ENCODE assay signal across 1 cellular context in genomic region chr6:56806368-56806767, GRCh38.
TF ChIP-seq lines count a peak whose summit lies in the region.

No MANE protein-coding gene starts in this region.

TF ChIP-seq in WTC11, 78 proteins besides CTCF, POLR2A, EP300 and RAD21 (continued from another document):
- TF ChIP-seq, protein P1, sequence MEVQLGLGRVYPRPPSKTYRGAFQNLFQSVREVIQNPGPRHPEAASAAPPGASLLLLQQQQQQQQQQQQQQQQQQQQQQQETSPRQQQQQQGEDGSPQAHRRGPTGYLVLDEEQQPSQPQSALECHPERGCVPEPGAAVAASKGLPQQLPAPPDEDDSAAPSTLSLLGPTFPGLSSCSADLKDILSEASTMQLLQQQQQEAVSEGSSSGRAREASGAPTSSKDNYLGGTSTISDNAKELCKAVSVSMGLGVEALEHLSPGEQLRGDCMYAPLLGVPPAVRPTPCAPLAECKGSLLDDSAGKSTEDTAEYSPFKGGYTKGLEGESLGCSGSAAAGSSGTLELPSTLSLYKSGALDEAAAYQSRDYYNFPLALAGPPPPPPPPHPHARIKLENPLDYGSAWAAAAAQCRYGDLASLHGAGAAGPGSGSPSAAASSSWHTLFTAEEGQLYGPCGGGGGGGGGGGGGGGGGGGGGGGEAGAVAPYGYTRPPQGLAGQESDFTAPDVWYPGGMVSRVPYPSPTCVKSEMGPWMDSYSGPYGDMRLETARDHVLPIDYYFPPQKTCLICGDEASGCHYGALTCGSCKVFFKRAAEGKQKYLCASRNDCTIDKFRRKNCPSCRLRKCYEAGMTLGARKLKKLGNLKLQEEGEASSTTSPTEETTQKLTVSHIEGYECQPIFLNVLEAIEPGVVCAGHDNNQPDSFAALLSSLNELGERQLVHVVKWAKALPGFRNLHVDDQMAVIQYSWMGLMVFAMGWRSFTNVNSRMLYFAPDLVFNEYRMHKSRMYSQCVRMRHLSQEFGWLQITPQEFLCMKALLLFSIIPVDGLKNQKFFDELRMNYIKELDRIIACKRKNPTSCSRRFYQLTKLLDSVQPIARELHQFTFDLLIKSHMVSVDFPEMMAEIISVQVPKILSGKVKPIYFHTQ (CRISPR knock-in tag; IDR thresholded peaks at IDR 0.05) = no peak
- TF ChIP-seq, protein P2, sequence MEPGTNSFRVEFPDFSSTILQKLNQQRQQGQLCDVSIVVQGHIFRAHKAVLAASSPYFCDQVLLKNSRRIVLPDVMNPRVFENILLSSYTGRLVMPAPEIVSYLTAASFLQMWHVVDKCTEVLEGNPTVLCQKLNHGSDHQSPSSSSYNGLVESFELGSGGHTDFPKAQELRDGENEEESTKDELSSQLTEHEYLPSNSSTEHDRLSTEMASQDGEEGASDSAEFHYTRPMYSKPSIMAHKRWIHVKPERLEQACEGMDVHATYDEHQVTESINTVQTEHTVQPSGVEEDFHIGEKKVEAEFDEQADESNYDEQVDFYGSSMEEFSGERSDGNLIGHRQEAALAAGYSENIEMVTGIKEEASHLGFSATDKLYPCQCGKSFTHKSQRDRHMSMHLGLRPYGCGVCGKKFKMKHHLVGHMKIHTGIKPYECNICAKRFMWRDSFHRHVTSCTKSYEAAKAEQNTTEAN (CRISPR knock-in tag; IDR thresholded peaks at IDR 0.05) = no peak
- no peak for TF ChIP-seq ATF6 (CRISPR knock-in tag; IDR thresholded peaks at IDR 0.05)
TF ChIP-seq in WTC11: peak in this region for 0.
